ENCODE assay signal across 1 cellular context in genomic region chr5:69444127-69444754, GRCh38.
TF ChIP-seq lines count a peak whose summit lies in the region.

No MANE protein-coding gene starts in this region.

TF ChIP-seq in HepG2, 621 proteins besides CTCF, POLR2A, EP300 and RAD21 (continued from another document and continues in another):
- TF ChIP-seq ZSCAN22 (CRISPR knock-in tag; IDR thresholded peaks at IDR 0.05), result no peak
- no peak for TF ChIP-seq IRF2 (CRISPR knock-in tag; IDR thresholded peaks at IDR 0.05)
- no peak for TF ChIP-seq GATAD1 (CRISPR knock-in tag; IDR thresholded peaks at IDR 0.05)
- no peak for TF ChIP-seq BRD4 (CRISPR knock-in tag; IDR thresholded peaks at IDR 0.05)
- no peak for TF ChIP-seq ZNF343 (CRISPR knock-in tag; IDR thresholded peaks at IDR 0.05)
- TF ChIP-seq RORA (CRISPR knock-in tag; IDR thresholded peaks at IDR 0.05), result no peak
- TF ChIP-seq ZNF101 (CRISPR knock-in tag; IDR thresholded peaks at IDR 0.05; ENCODE audit: borderline replicate concordance, low read depth), result no peak
- no peak for TF ChIP-seq ZNF34 (CRISPR knock-in tag; IDR thresholded peaks at IDR 0.05; ENCODE audit: borderline replicate concordance)
- TF ChIP-seq DNMT1 (CRISPR knock-in tag; IDR thresholded peaks at IDR 0.05), result no peak
- TF ChIP-seq CAMTA2 (CRISPR knock-in tag; IDR thresholded peaks at IDR 0.05; ENCODE audit: borderline replicate concordance), result no peak
- no peak for TF ChIP-seq TOPORS (CRISPR knock-in tag; IDR thresholded peaks at IDR 0.05)
- TF ChIP-seq ZNF780A (CRISPR knock-in tag; IDR thresholded peaks at IDR 0.05), result no peak
- TF ChIP-seq TFDP1 (CRISPR knock-in tag; IDR thresholded peaks at IDR 0.05; ENCODE audit: borderline replicate concordance), result no peak
- TF ChIP-seq ZNF329 (CRISPR knock-in tag; IDR thresholded peaks at IDR 0.05; ENCODE audit: low read depth), result no peak
- no peak for TF ChIP-seq WIZ (CRISPR knock-in tag; IDR thresholded peaks at IDR 0.05)
- no peak for TF ChIP-seq ZSCAN20 (CRISPR knock-in tag; IDR thresholded peaks at IDR 0.05; ENCODE audit: borderline replicate concordance)
- TF ChIP-seq BRCA1 (CRISPR knock-in tag; IDR thresholded peaks at IDR 0.05), result no peak
- no peak for TF ChIP-seq MLX (CRISPR knock-in tag; IDR thresholded peaks at IDR 0.05)
- TF ChIP-seq ZNF430 (CRISPR knock-in tag; IDR thresholded peaks at IDR 0.05), result no peak
- TF ChIP-seq ZNF33A (CRISPR knock-in tag; IDR thresholded peaks at IDR 0.05; ENCODE audit: borderline replicate concordance), result no peak
- TF ChIP-seq THAP9 (CRISPR knock-in tag; IDR thresholded peaks at IDR 0.05; ENCODE audit: borderline replicate concordance), result no peak
- TF ChIP-seq ZNF709 (CRISPR knock-in tag; IDR thresholded peaks at IDR 0.05), result no peak
- TF ChIP-seq KDM3A (CRISPR knock-in tag; IDR thresholded peaks at IDR 0.05; ENCODE audit: low read depth), result no peak
- no peak for TF ChIP-seq UBTF (CRISPR knock-in tag; IDR thresholded peaks at IDR 0.05)
- TF ChIP-seq HNF4A (CRISPR knock-in tag; IDR thresholded peaks at IDR 0.05), result peak; percentile 89
- no peak; the same call in 1 of the 2 replicates for TF ChIP-seq ZGPAT (CRISPR knock-in tag; IDR thresholded peaks at IDR 0.05)
- TF ChIP-seq ZNF230 (CRISPR knock-in tag; IDR thresholded peaks at IDR 0.05), result no peak
- TF ChIP-seq SIN3B (IDR thresholded peaks at IDR 0.05; ENCODE audit: low read length), result no peak
- TF ChIP-seq ZNF331 (CRISPR knock-in tag; IDR thresholded peaks at IDR 0.05), result 0 out of 2 replicates have a peak, but pooled peaks have one; percentile 37
- no peak for TF ChIP-seq ZSCAN31 (CRISPR knock-in tag; IDR thresholded peaks at IDR 0.05; ENCODE audit: low read depth)
- TF ChIP-seq ATM (IDR thresholded peaks at IDR 0.05; ENCODE audit: borderline replicate concordance), result no peak
- no peak for TF ChIP-seq TFDP2 (CRISPR knock-in tag; IDR thresholded peaks at IDR 0.05)
- no peak for TF ChIP-seq ZNF616 (CRISPR knock-in tag; IDR thresholded peaks at IDR 0.05; ENCODE audit: low read depth)
- TF ChIP-seq ZNF414 (CRISPR knock-in tag; IDR thresholded peaks at IDR 0.05), result 0 out of 2 replicates have a peak, but pooled peaks have one; percentile 28
- no peak for TF ChIP-seq TERF1 (CRISPR knock-in tag; IDR thresholded peaks at IDR 0.05)
- peak; percentile 75; the same call in 1 of the 2 replicates for TF ChIP-seq THRA (CRISPR knock-in tag; IDR thresholded peaks at IDR 0.05; ENCODE audit: borderline replicate concordance)
- no peak for TF ChIP-seq ADNP (CRISPR knock-in tag; IDR thresholded peaks at IDR 0.05)
- TF ChIP-seq ZNF496 (CRISPR knock-in tag; IDR thresholded peaks at IDR 0.05; ENCODE audit: insufficient replicate concordance), result no peak
- TF ChIP-seq ZNF253 (CRISPR knock-in tag; IDR thresholded peaks at IDR 0.05; ENCODE audit: borderline replicate concordance), result no peak
- TF ChIP-seq SP4 (CRISPR knock-in tag; IDR thresholded peaks at IDR 0.05), result no peak
- TF ChIP-seq ZNF577 (CRISPR knock-in tag; IDR thresholded peaks at IDR 0.05; ENCODE audit: borderline replicate concordance, low read depth), result no peak
- no peak for TF ChIP-seq TBP (CRISPR knock-in tag; IDR thresholded peaks at IDR 0.05)
- TF ChIP-seq ZNF142 (CRISPR knock-in tag; IDR thresholded peaks at IDR 0.05), result no peak
- peak; percentile 87 for TF ChIP-seq GATAD2A (CRISPR knock-in tag; IDR thresholded peaks at IDR 0.05)
- TF ChIP-seq CEBPB (IDR thresholded peaks at IDR 0.05; ENCODE audit: borderline replicate concordance, low read depth, low read length), result peak; percentile 66; the same call in 1 of the 2 replicates
